ENCODE assay signal across 23 cellular contexts in the genomic region with DNA sequence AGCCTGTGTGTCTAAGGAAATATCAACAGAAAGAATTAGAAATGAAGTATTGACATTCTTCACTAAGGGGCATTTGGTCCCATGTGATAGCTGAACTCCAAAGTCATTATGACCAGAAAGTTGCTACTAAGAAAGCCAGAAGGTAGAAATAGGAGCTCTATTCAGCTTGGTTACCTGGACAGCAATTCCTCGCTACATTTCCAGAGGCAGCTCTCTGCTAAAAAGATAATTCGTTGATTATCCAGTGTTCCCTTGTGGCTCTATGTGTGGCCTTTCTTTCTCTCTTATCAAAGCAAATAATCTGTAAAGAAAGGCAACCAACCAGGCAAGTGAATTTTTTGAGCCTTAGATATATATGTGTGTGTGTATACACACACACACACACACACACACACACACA.
A peak's percentile ranks its signal among the peaks of the same experiment; 100 is the strongest.
DNase-seq lines count a peak whose midpoint lies in the region; ATAC-seq and TF ChIP-seq lines count a peak whose summit lies in the region.
"Had no signal": no experiment of that assay in that cellular context is flagged by ENCODE, and none has a peak within 500 bp of the region (broad histone marks: within the 10 kb centered on the region; RNA-seq: fewer than 3 reads in every experiment).

No MANE protein-coding gene starts in this region.

- CTCF ChIA-PET in MCF 10A (lab: Yijun Ruan, JAX) = interaction anchor here (0.5 to 0.7 kb wide), 5 partner anchors 11 to 951 kb away, joined by 3 read pairs; no protein-coding TSS in a partner anchor

- H3K27ac ChIP-seq in RWPE2 (ENCODE audit: poor library complexity, severe bottlenecking) = no peak overlapping the region
- H3K27ac ChIP-seq: A549, GM23248, neutrophil, stomach had no signal

- H3K36me3 ChIP-seq in RWPE2 (ENCODE audit: low read depth) = no peaks in the 10 kb centered on the region
- H3K36me3 ChIP-seq: BE2C, neutrophil, stomach had no signal

- DNase-seq in T47D (ENCODE audit: low read depth in 1 of 2, low spot score in 1 of 2) (peak; percentile 1 to 32), MCF 10A (ENCODE audit: unreplicated experiment) (no peak), RWPE2 (ENCODE audit: low spot score) (no peak), left colon (no peak), type B pancreatic cell (ENCODE audit: extremely low spot score, unreplicated experiment) (no peak), NOMO-1 (lab: John Stamatoyannopoulos, UW; ENCODE audit: unreplicated experiment in 2 of 2) (no peak), H4 (ENCODE audit: low spot score) (no peak)
- DNase-seq: activated CD4-positive, alpha-beta T cell treated with anti-CD3 and anti-CD28 coated beads, Interleukin-2, amount 50 U/mL, for 1 hour; activated naive CD8-positive, alpha-beta T cell treated with anti-CD3 and anti-CD28 coated beads for 36 hours; BE2C; effector memory CD4-positive, alpha-beta T cell; foreskin melanocyte; GM23248; hippocampal formation; NCI-H1436 treated with DMSO at 0.1 percent for 48 hours; NCI-H526 treated with DMSO at 0.1 percent for 48 hours; SHP77 treated with DMSO at 0.1 percent for 48 hours; trophoblast cell had no signal

- no peaks in the 10 kb centered on the region for H3K9me3 Mint-ChIP-seq in MCF 10A (ENCODE audit: unreplicated experiment)
- peaks cover 13% of the 10 kb centered on the region for H3K9me3 Mint-ChIP-seq in type B pancreatic cell

- H3K4me3 Mint-ChIP-seq in MCF 10A (ENCODE audit: unreplicated experiment) (no peak overlapping the region), type B pancreatic cell (no peak overlapping the region)
- H3K4me3 Mint-ChIP-seq: activated naive CD8-positive, alpha-beta T cell treated with anti-CD3 and anti-CD28 coated beads for 36 hours had no signal

- H3K4me1 Mint-ChIP-seq in MCF 10A (ENCODE audit: insufficient read depth, unreplicated experiment) = peaks cover 13% of the 10 kb centered on the region
- H3K4me1 Mint-ChIP-seq in type B pancreatic cell (ENCODE audit: unreplicated experiment) = peaks cover 17% of the 10 kb centered on the region
- H3K4me1 Mint-ChIP-seq: activated naive CD8-positive, alpha-beta T cell treated with anti-CD3 and anti-CD28 coated beads for 36 hours had no signal

- in situ Hi-C loops in T47D (cut with HindIII; ENCODE audit: low pct_unique_long_range_greater_than_20kb, low sequenced_read_pairs) = no loop called here

- no peak overlapping the region for H3K4me3 ChIP-seq in RWPE2 (ENCODE audit: severe bottlenecking)
- H3K4me3 ChIP-seq: A549, GM23248, stomach had no signal

- no TSS peak for BruUV-seq in MCF 10A (replicated peaks; lab: Mats Ljungman, UMichigan)

- POLR2A ChIA-PET in MCF 10A (lab: Yijun Ruan, JAX) = interaction anchor here (0.8 kb wide), 1 partner anchor 9 kb away, joined by 4 read pairs; no protein-coding TSS in a partner anchor

- H3K27me3 Mint-ChIP-seq in MCF 10A (ENCODE audit: insufficient read depth, unreplicated experiment) (no peaks in the 10 kb centered on the region), type B pancreatic cell (no peaks in the 10 kb centered on the region)
- H3K27me3 Mint-ChIP-seq: activated naive CD8-positive, alpha-beta T cell treated with anti-CD3 and anti-CD28 coated beads for 36 hours had no signal

- H3K27me3 ChIP-seq in RWPE2 (ENCODE audit: insufficient read depth, poor library complexity, severe bottlenecking) = no peaks in the 10 kb centered on the region
- H3K27me3 ChIP-seq: BE2C, neutrophil, stomach had no signal

- intact Hi-C loops in MCF 10A (cut with micrococcal nuclease) (no loop called here), left colon (cut with DNase I, micrococcal nuclease) (no loop called here)

- H3K9me3 ChIP-seq in RWPE2 (ENCODE audit: severe bottlenecking) = no peaks in the 10 kb centered on the region
- H3K9me3 ChIP-seq: A549, BE2C, neutrophil, stomach had no signal

- no peaks in the 10 kb centered on the region for H3K4me1 ChIP-seq in RWPE2 (ENCODE audit: insufficient read depth, poor library complexity, severe bottlenecking)
- H3K4me1 ChIP-seq: A549, BE2C had no signal

- no peak for TF ChIP-seq CTCF in MCF 10A (IDR thresholded peaks at IDR 0.05; ENCODE audit: unreplicated experiment)
- TF ChIP-seq CTCF in RWPE2 (IDR thresholded peaks at IDR 0.05; ENCODE audit: poor library complexity, severe bottlenecking) = peak; percentile 37
- TF ChIP-seq CTCF in type B pancreatic cell (conservative IDR thresholded peaks at IDR 0.05) = no peak

- ATAC-seq in RWPE2 (ENCODE audit: low read depth) = no peak
- ATAC-seq in left colon = peak; percentile 58
- no peak for ATAC-seq in GM21619 (IDR thresholded peaks at IDR 0.05; ENCODE audit: unreplicated experiment)
- ATAC-seq: A549, esophagus mucosa had no signal

- H3K36me3 Mint-ChIP-seq in MCF 10A (ENCODE audit: insufficient read depth, unreplicated experiment) = no peaks in the 10 kb centered on the region
- peaks cover 8% of the 10 kb centered on the region for H3K36me3 Mint-ChIP-seq in type B pancreatic cell
- H3K36me3 Mint-ChIP-seq: activated naive CD8-positive, alpha-beta T cell treated with anti-CD3 and anti-CD28 coated beads for 36 hours had no signal

- H3K27ac Mint-ChIP-seq in MCF 10A (ENCODE audit: low read depth, unreplicated experiment) (no peak overlapping the region), type B pancreatic cell (peak overlapping the region; percentile 76)
- H3K27ac Mint-ChIP-seq: activated naive CD8-positive, alpha-beta T cell treated with anti-CD3 and anti-CD28 coated beads for 36 hours had no signal

Comparison
In these comparisons a context has a peak if more than half of its experiments do, and no peak if none do; other contexts are left out.
1. DNase-seq: peak in T47D (2 of 2); none in MCF 10A (single experiment), RWPE2 (single experiment), left colon (0 of 2), type B pancreatic cell (single experiment), NOMO-1 (0 of 2) and H4 (single experiment).